In the genomic region with DNA sequence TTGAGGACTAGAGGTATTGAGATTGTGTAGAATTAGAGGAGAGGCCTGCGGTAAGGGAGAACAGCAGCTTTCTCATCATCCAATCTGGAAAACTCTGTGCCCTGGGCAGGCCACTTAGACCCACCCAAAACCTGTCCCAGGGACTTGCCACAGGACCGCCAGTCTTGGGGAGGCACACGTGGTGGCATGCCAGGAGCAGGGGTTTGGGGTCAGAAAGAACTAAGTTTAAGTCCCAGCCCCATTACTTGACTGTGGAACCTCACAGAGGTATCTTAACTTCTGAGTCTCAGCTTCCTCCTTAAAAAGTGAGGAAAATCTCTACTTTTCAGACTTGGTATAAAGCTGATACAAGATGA, we compare ENCODE assay signal across 16 cellular contexts.
DNase-seq lines count a peak whose midpoint lies in the region; ATAC-seq and TF ChIP-seq lines count a peak whose summit lies in the region.
"Had no signal": no experiment of that assay in that cellular context is flagged by ENCODE, and none has a peak within 500 bp of the region (broad histone marks: within the 10 kb centered on the region; RNA-seq: fewer than 3 reads in every experiment).

No MANE protein-coding gene starts in this region.

- H3K27ac Mint-ChIP-seq in chondrocyte (ENCODE audit: unreplicated experiment) = no peak overlapping the region

- peaks cover 33% of the 10 kb centered on the region for H3K4me1 ChIP-seq in osteoblast (ENCODE audit: insufficient read depth, low read length)

- no peak overlapping the region for H3K4me2 ChIP-seq in osteoblast (ENCODE audit: insufficient read depth, low read length)

- no peak overlapping the region for H3K4me3 Mint-ChIP-seq in chondrocyte (ENCODE audit: unreplicated experiment)

- no peak overlapping the region for H3K27ac ChIP-seq in osteoblast (ENCODE audit: low read depth, low read length)

- ATAC-seq in GM18870 (IDR thresholded peaks at IDR 0.05; ENCODE audit: unreplicated experiment) = peak; percentile 1
- peak; percentile 8 for ATAC-seq in GM21381 (IDR thresholded peaks at IDR 0.05; ENCODE audit: unreplicated experiment)
- peak; percentile 2 for ATAC-seq in HG03520 (IDR thresholded peaks at IDR 0.05; ENCODE audit: unreplicated experiment)
- ATAC-seq: Panc1 had no signal

- H3K27me3 Mint-ChIP-seq in chondrocyte (ENCODE audit: low read depth) = no peaks in the 10 kb centered on the region

- TF ChIP-seq CTCF in osteoblast (IDR thresholded peaks at IDR 0.05; ENCODE audit: extremely low read depth, low read depth, low read length) (no peak), chondrocyte (IDR thresholded peaks at IDR 0.05) (no peak)

- peaks cover 8% of the 10 kb centered on the region for H3K36me3 Mint-ChIP-seq in chondrocyte (ENCODE audit: low read depth)

- no peaks in the 10 kb centered on the region for H3K9me3 ChIP-seq in osteoblast (ENCODE audit: low read depth, low read length)

- H3K36me3 ChIP-seq in osteoblast (ENCODE audit: insufficient read depth, low read length) = peaks cover 3% of the 10 kb centered on the region

- DNase-seq in osteoblast (ENCODE audit: insufficient read length, low spot score, missing footprints) (peak; percentile 68), SIG-M5 treated with dmso at 0.1 percent for 504 hours (lab: John Stamatoyannopoulos, UW; ENCODE audit: unreplicated experiment) (no peak), chondrocyte (ENCODE audit: low spot score) (no peak), OCI-M1 (lab: John Stamatoyannopoulos, UW) (no peak), NCI-H146 (lab: John Stamatoyannopoulos, UW) (no peak)
- DNase-seq: C1 segment of cervical spinal cord, DMS79, KG1, NCI-H1417, NCI-H187 treated with DMSO at 0.1 percent for 48 hours, NCI-H345, NCI-H524 treated with DMSO at 0.1 percent for 48 hours had no signal

- no peaks in the 10 kb centered on the region for H4K20me1 ChIP-seq in osteoblast (ENCODE audit: insufficient read depth, low read length)

- no peaks in the 10 kb centered on the region for H3K27me3 ChIP-seq in osteoblast (ENCODE audit: insufficient read depth, low read length)

- H3K79me2 ChIP-seq in osteoblast (ENCODE audit: insufficient read depth, low read length) = no peaks in the 10 kb centered on the region

- H3K4me3 ChIP-seq in osteoblast (ENCODE audit: insufficient read depth, low read length) = no peak overlapping the region

- peaks cover 5% of the 10 kb centered on the region for H3K4me1 Mint-ChIP-seq in chondrocyte (ENCODE audit: low read depth)

- H2AFZ ChIP-seq in osteoblast (ENCODE audit: low read length) = no peak overlapping the region

- H3K9me3 Mint-ChIP-seq in chondrocyte (ENCODE audit: low read depth) = no peaks in the 10 kb centered on the region
